1 cellular context compared by ENCODE assay signal in genomic region chr10:80160361-80161128, GRCh38.
TF ChIP-seq lines count a peak whose summit lies in the region.

No MANE protein-coding gene starts in this region.

TF ChIP-seq in IMR-90, 13 proteins besides CTCF, POLR2A, EP300 and RAD21:
- TF ChIP-seq FOS (IDR thresholded peaks at IDR 0.05; ENCODE audit: low read depth, low read length): no peak
- TF ChIP-seq MAFK (IDR thresholded peaks at IDR 0.05; ENCODE audit: low read depth, low read length): no peak
- TF ChIP-seq MXI1 (IDR thresholded peaks at IDR 0.05; ENCODE audit: borderline replicate concordance, low read depth, low read length): no peak
- no peak for TF ChIP-seq CEBPB (IDR thresholded peaks at IDR 0.05; ENCODE audit: low read depth, low read length)
- no peak for TF ChIP-seq USF2 (IDR thresholded peaks at IDR 0.05; ENCODE audit: low read depth, low read length)
- no peak for TF ChIP-seq CHD1 (IDR thresholded peaks at IDR 0.05; ENCODE audit: low read depth, low read length)
- TF ChIP-seq RCOR1 (IDR thresholded peaks at IDR 0.05; ENCODE audit: insufficient replicate concordance, low read length): no peak
- TF ChIP-seq RFX5 (IDR thresholded peaks at IDR 0.05; ENCODE audit: low read depth, low read length): no peak
- no peak for TF ChIP-seq BHLHE40 (IDR thresholded peaks at IDR 0.05; ENCODE audit: low read depth, low read length)
- TF ChIP-seq NFE2L2 (IDR thresholded peaks at IDR 0.05; ENCODE audit: low read depth, low read length): no peak
- TF ChIP-seq ELK1 (IDR thresholded peaks at IDR 0.05; ENCODE audit: borderline replicate concordance, low read depth, low read length): no peak
- TF ChIP-seq SMC3 (IDR thresholded peaks at IDR 0.05; ENCODE audit: low read depth, low read length): no peak
- TF ChIP-seq MAZ (IDR thresholded peaks at IDR 0.05; ENCODE audit: borderline replicate concordance, low read depth, low read length): no peak
TF ChIP-seq in IMR-90: peak in this region for 0.
